Comparison of ENCODE assay signal across 15 cellular contexts in genomic region chr3:152417181-152417580, GRCh38.
DNase-seq lines count a peak whose midpoint lies in the region; ATAC-seq and TF ChIP-seq lines count a peak whose summit lies in the region.
"Had no signal": no experiment of that assay in that cellular context is flagged by ENCODE, and none has a peak within 500 bp of the region (broad histone marks: within the 10 kb centered on the region; RNA-seq: fewer than 3 reads in every experiment).

No MANE protein-coding gene starts in this region.

- no peaks in the 10 kb centered on the region for H3K27me3 Mint-ChIP-seq in CD8-positive, alpha-beta T cell (ENCODE audit: low read depth)
- H3K27me3 Mint-ChIP-seq: dendritic cell treated with granulocyte-macrophage colony-stimulating factor and Interleukin-4, amounts not matched to agents 40 ng/mL and 50 ng/mL, for 4 days had no signal

- TF ChIP-seq CTCF in CD8-positive, alpha-beta T cell (IDR thresholded peaks at IDR 0.05) = no peak
- TF ChIP-seq CTCF in left lung (IDR thresholded peaks at IDR 0.05) (no peak), adrenal gland (IDR thresholded peaks at IDR 0.05) (no peak)

- no peak overlapping the region for H3K4me3 ChIP-seq in CD8-positive, alpha-beta T cell (ENCODE audit: low read depth, low read length)
- H3K4me3 ChIP-seq in left lung (no peak overlapping the region), adrenal gland (no peak overlapping the region)
- H3K4me3 ChIP-seq: gastroesophageal sphincter, smooth muscle cell, thoracic aorta had no signal

- H3K4me1 Mint-ChIP-seq in CD8-positive, alpha-beta T cell (ENCODE audit: low read depth) = peaks cover 73% of the 10 kb centered on the region

- H3K9me3 Mint-ChIP-seq in CD8-positive, alpha-beta T cell = peaks cover 5% of the 10 kb centered on the region

- no peaks in the 10 kb centered on the region for H3K9me3 ChIP-seq in CD8-positive, alpha-beta T cell (ENCODE audit: low read length)
- no peaks in the 10 kb centered on the region for H3K9me3 ChIP-seq in left lung
- H3K9me3 ChIP-seq in adrenal gland (replicated peaks in 1 of 3) = no peaks in the 10 kb centered on the region
- H3K9me3 ChIP-seq: thoracic aorta had no signal

- ATAC-seq in CD8-positive, alpha-beta T cell = no peak
- ATAC-seq in left lung = peak; percentile 70
- ATAC-seq: gastroesophageal sphincter had no signal

- H3K27me3 ChIP-seq in CD8-positive, alpha-beta T cell (ENCODE audit: insufficient read depth, low read length) = no peaks in the 10 kb centered on the region
- H3K27me3 ChIP-seq in left lung (no peaks in the 10 kb centered on the region), adrenal gland (no peaks in the 10 kb centered on the region)
- H3K27me3 ChIP-seq: gastroesophageal sphincter had no signal

- intact Hi-C loops in CD8-positive, alpha-beta T cell (cut with DNase I, micrococcal nuclease) = no loop called here
- intact Hi-C loops in left lung (cut with DNase I) (no loop called here), adrenal gland (cut with DNase I) (no loop called here)

- CTCF ChIA-PET in CD8-positive, alpha-beta T cell (lab: Charles Lee) = no interaction called here

- no peak for DNase-seq in CD8-positive, alpha-beta T cell
- DNase-seq in HCEC 1CT = peak; percentile 24
- peak; percentile 20 for DNase-seq in amniotic epithelial cell (ENCODE audit: low read depth)
- no peak for DNase-seq in left lung
- DNase-seq in SHP77 treated with DMSO at 0.1 percent for 48 hours (lab: John Stamatoyannopoulos, UW) = no peak
- no peak for DNase-seq in adrenal gland
- DNase-seq in NCI-H1048 (lab: John Stamatoyannopoulos, UW) = no peak
- DNase-seq: GF-D8, NCI-H1930, NCI-H748 treated with DMSO at 0.1 percent for 48 hours had no signal

- POLR2A ChIA-PET in CD8-positive, alpha-beta T cell (lab: Charles Lee) = no interaction called here

- H3K4me3 Mint-ChIP-seq in CD8-positive, alpha-beta T cell = no peak overlapping the region
- H3K4me3 Mint-ChIP-seq: dendritic cell treated with granulocyte-macrophage colony-stimulating factor and Interleukin-4, amounts not matched to agents 40 ng/mL and 50 ng/mL, for 4 days had no signal

- peak overlapping the region; percentile 61 for H3K27ac Mint-ChIP-seq in CD8-positive, alpha-beta T cell
- H3K27ac Mint-ChIP-seq: dendritic cell treated with granulocyte-macrophage colony-stimulating factor and Interleukin-4, amounts not matched to agents 40 ng/mL and 50 ng/mL, for 4 days had no signal

- H3K36me3 Mint-ChIP-seq in CD8-positive, alpha-beta T cell = peaks cover 88% of the 10 kb centered on the region

- TF ChIP-seq POLR2A in adrenal gland (IDR thresholded peaks at IDR 0.05) = no peak

- peaks cover 24% of the 10 kb centered on the region for H3K4me1 ChIP-seq in CD8-positive, alpha-beta T cell (ENCODE audit: insufficient read depth, low read length)
- peaks cover 0 to 9% of the 10 kb centered on the region in 2 donors for H3K4me1 ChIP-seq in left lung
- H3K4me1 ChIP-seq in adrenal gland (replicated peaks in 1 of 2) = no peaks in the 10 kb centered on the region

- H3K36me3 ChIP-seq in CD8-positive, alpha-beta T cell (ENCODE audit: insufficient read depth, low read length) = peaks cover 54% of the 10 kb centered on the region
- H3K36me3 ChIP-seq in left lung = peaks cover 0 to 73% of the 10 kb centered on the region in 2 donors
- H3K36me3 ChIP-seq in adrenal gland (replicated peaks in 1 of 2) = peaks cover 0 to 26% of the 10 kb centered on the region in 2 donors

- H3K27ac ChIP-seq in CD8-positive, alpha-beta T cell (ENCODE audit: low read depth, low read length) = no peak overlapping the region
- H3K27ac ChIP-seq in left lung (peak overlapping the region in 1 of 2 donors; percentile 45), adrenal gland (no peak overlapping the region)
- H3K27ac ChIP-seq: HL-60 had no signal

Comparison
In these comparisons a context has a peak if more than half of its experiments do, and no peak if none do; other contexts are left out.
1. DNase-seq: peak in HCEC 1CT (single experiment) and amniotic epithelial cell (single experiment); none in CD8-positive, alpha-beta T cell (0 of 7), left lung (0 of 2), SHP77 treated with DMSO at 0.1 percent for 48 hours (single experiment), adrenal gland (0 of 7) and NCI-H1048 (single experiment).